12 cellular contexts compared by ENCODE assay signal in genomic region chr4:47002593-47002992, GRCh38. TPM values are rescaled to one million over a fixed set of nuclear protein-coding genes. Genes with fewer than 3 reads are reported as not detected.
DNase-seq lines count a peak whose midpoint lies in the region; ATAC-seq, FAIRE-seq and TF ChIP-seq lines count a peak whose summit lies in the region.
"Had no signal": no experiment of that assay in that cellular context is flagged by ENCODE, and none has a peak within 500 bp of the region (broad histone marks: within the 10 kb centered on the region; RNA-seq: fewer than 3 reads in every experiment).

No MANE protein-coding gene starts in this region.

- no peak for TF ChIP-seq CTCF in omental fat pad (IDR thresholded peaks at IDR 0.05)

- CTCF ChIA-PET in HEK293T (lab: Yijun Ruan, JAX) = no interaction called here

- ATAC-seq in SK-N-SH treated with all-trans-retinoic acid at 6 μM for 48 hours (0 out of 3 replicates have a peak, but pooled peaks have one; percentile 45), GM18873 (IDR thresholded peaks at IDR 0.05; ENCODE audit: low FRiP score, unreplicated experiment) (no peak), HG03439 (IDR thresholded peaks at IDR 0.05; ENCODE audit: unreplicated experiment) (no peak), omental fat pad (ENCODE audit: low FRiP score) (no peak)
- ATAC-seq: stimulated activated naive B cell treated with anti-CD40 and anti-IgM and Interleukin-4, amounts not matched to agents 10 μg/mL and 1 μg/mL and 100 μg/mL, for 72 hours; T-cell had no signal

- FAIRE-seq in H54 (lab: Jason Lieb, UNC) = no peak
- FAIRE-seq: endometrium had no signal

- no peak for TF ChIP-seq POLR2A in H54 (IDR thresholded peaks at IDR 0.05; ENCODE audit: low read depth, low read length)

- POLR2A ChIA-PET in HEK293T (lab: Yijun Ruan, JAX) = no interaction called here

- DNase-seq in EH (ENCODE audit: low read depth) (peak; percentile 2), HEK293T (ENCODE audit: extremely low spot score) (peak; percentile 3), iris pigment epithelial cell (ENCODE audit: low read depth) (peak; percentile 24), H54 (ENCODE audit: insufficient read length, low spot score) (no peak), omental fat pad (ENCODE audit: low spot score) (no peak)
- DNase-seq: NCI-H1694; stimulated activated naive B cell treated with anti-CD40 and anti-IgM and Interleukin-4, amounts not matched to agents 10 μg/mL and 1 μg/mL and 100 μg/mL, for 72 hours; T-cell had no signal

TF ChIP-seq in HEK293T, 16 proteins besides CTCF, POLR2A, EP300 and RAD21:
- TF ChIP-seq HDGF (IDR thresholded peaks at IDR 0.05; ENCODE audit: borderline replicate concordance) = no peak
- TF ChIP-seq SUZ12 (IDR thresholded peaks at IDR 0.05) = no peak
- TF ChIP-seq NFRKB (IDR thresholded peaks at IDR 0.05) = no peak
- TF ChIP-seq ARNT (IDR thresholded peaks at IDR 0.05) = no peak
- no peak for TF ChIP-seq FOXK2 (IDR thresholded peaks at IDR 0.05)
- TF ChIP-seq FOXM1 (IDR thresholded peaks at IDR 0.05; ENCODE audit: borderline replicate concordance) = no peak
- no peak for TF ChIP-seq ZNF384 (IDR thresholded peaks at IDR 0.05)
- TF ChIP-seq FOXA1 (IDR thresholded peaks at IDR 0.05) = no peak
- TF ChIP-seq BHLHE40 (IDR thresholded peaks at IDR 0.05; ENCODE audit: borderline replicate concordance) = no peak
- TF ChIP-seq SP1 (IDR thresholded peaks at IDR 0.05) = no peak
- TF ChIP-seq TARDBP (IDR thresholded peaks at IDR 0.05) = no peak
- TF ChIP-seq CTBP1 (IDR thresholded peaks at IDR 0.05; ENCODE audit: borderline replicate concordance) = no peak
- TF ChIP-seq LEF1 (IDR thresholded peaks at IDR 0.05; ENCODE audit: borderline replicate concordance) = no peak

TF ChIP-seq in SK-N-SH treated with all-trans-retinoic acid at 6 μM for 48 hours, 23 proteins besides CTCF, POLR2A, EP300 and RAD21:
- TF ChIP-seq OSR1 (CRISPR knock-in tag; IDR thresholded peaks at IDR 0.05) = no peak
- no peak for TF ChIP-seq ISL1 (CRISPR knock-in tag; IDR thresholded peaks at IDR 0.05)
- TF ChIP-seq ZNF8 (CRISPR knock-in tag; IDR thresholded peaks at IDR 0.05) = no peak
- no peak for TF ChIP-seq ZNF565 (CRISPR knock-in tag; conservative IDR thresholded peaks at IDR 0.05; ENCODE audit: low read depth)
- TF ChIP-seq ZNF70 (CRISPR knock-in tag; IDR thresholded peaks at IDR 0.05) = no peak
- TF ChIP-seq PATZ1 (CRISPR knock-in tag; IDR thresholded peaks at IDR 0.05; ENCODE audit: borderline replicate concordance) = no peak
- no peak for TF ChIP-seq GLIS3 (CRISPR knock-in tag; IDR thresholded peaks at IDR 0.05)
- TF ChIP-seq TSHZ2 (CRISPR knock-in tag; IDR thresholded peaks at IDR 0.05) = no peak
- no peak for TF ChIP-seq TOX (CRISPR knock-in tag; IDR thresholded peaks at IDR 0.05; ENCODE audit: borderline replicate concordance)
- no peak for TF ChIP-seq ZC3H10 (CRISPR knock-in tag; IDR thresholded peaks at IDR 0.05)
- no peak for TF ChIP-seq PPARA (CRISPR knock-in tag; IDR thresholded peaks at IDR 0.05; ENCODE audit: borderline replicate concordance)

RNA-seq across cellular contexts. Expression of gene GABRA4, which starts 9.2 kb away (rescaled TPM):
- total RNA-seq in omental fat pad = not detected
- total RNA-seq: T-cell had no signal

RNA-seq across cellular contexts. Expression of gene GABRB1, which starts 28.8 kb away (rescaled TPM):
- total RNA-seq in omental fat pad = under 1 TPM in 1 of 4 donors, not detected in 3; 0.28 TPM
- total RNA-seq: T-cell had no signal

Comparison
In these comparisons a context has a peak if more than half of its experiments do, and no peak if none do; other contexts are left out.
1. DNase-seq: peak in EH (single experiment), HEK293T (single experiment) and iris pigment epithelial cell (single experiment); none in H54 (single experiment) and omental fat pad (single experiment).